1 cellular context compared by ENCODE assay signal in genomic region chr6:27159725-27160124, GRCh38.
TF ChIP-seq lines count a peak whose summit lies in the region.

No MANE protein-coding gene starts in this region.

TF ChIP-seq in K562, 482 proteins besides CTCF, POLR2A, EP300 and RAD21:
- TF ChIP-seq MGA (IDR thresholded peaks at IDR 0.05) (peak; percentile 70; the same call in 1 of the 2 replicates), NRF1 (conservative IDR thresholded peaks at IDR 0.05 in 1 of 2, IDR thresholded peaks at IDR 0.05 in 1 of 2) (no peak), L3MBTL2 (IDR thresholded peaks at IDR 0.05) (peak; percentile 39; the same call in 1 of the 2 replicates)
TF ChIP-seq in K562: peak in this region for 2.
